Comparison of ENCODE assay signal across 19 cellular contexts in genomic region chr17:32514587-32514986, GRCh38.
"Had no signal": no experiment of that assay in that cellular context is flagged by ENCODE, and none has a peak within 500 bp of the region (broad histone marks: within the 10 kb centered on the region; RNA-seq: fewer than 3 reads in every experiment).

No MANE protein-coding gene starts in this region.

- H3K4me3 Mint-ChIP-seq: activated naive CD8-positive, alpha-beta T cell treated with anti-CD3 and anti-CD28 coated beads, Interleukin-2, amount 50 U/mL, for 24 hours; activated T-helper 1 cell treated with anti-CD3 and anti-CD28 coated beads, Interleukin-12 subunit alpha, Interleukin-12 subunit beta, Interleukin-2, Interleukin-4 antibody, amounts not matched to agents 30 ng/mL and 10 ng/mL and 1 ng/mL, durations not matched to agents 14 hours and 24 hours and 36 hours; central memory CD8-positive, alpha-beta T cell; mesothelial cell of epicardium; neural crest cell; T-helper 1 cell treated with Interleukin-12 subunit alpha and Interleukin-12 subunit beta and Interleukin-4 antibody, amounts not matched to agents 30 μg/mL and 1 μg/mL, for 36 hours had no signal

- H3K36me3 Mint-ChIP-seq: mesothelial cell of epicardium had no signal

- H3K27ac ChIP-seq: coronary artery, left lung, thoracic aorta, upper lobe of left lung had no signal

- ATAC-seq: activated CD4-positive, CD25-positive, alpha-beta regulatory T cell treated with anti-CD3 and anti-CD28 coated beads, Interleukin-2, amount 50 U/mL, for 24 hours; activated naive CD8-positive, alpha-beta T cell treated with anti-CD3 and anti-CD28 coated beads, Interleukin-2, amount 50 U/mL, for 24 hours; left lung had no signal

- DNase-seq: activated CD4-positive, alpha-beta T cell treated with anti-CD3 and anti-CD28 coated beads, Interleukin-2, amount 50 U/mL, for 1 hour; activated naive CD8-positive, alpha-beta T cell treated with anti-CD3 and anti-CD28 coated beads, Interleukin-2, amount 50 U/mL, for 24 hours; activated T-cell treated with anti-CD3 and anti-CD28 coated beads for 4 hours; aorta; erythroblast; hypothalamus; left lung; upper lobe of left lung had no signal

- H3K27me3 Mint-ChIP-seq: activated naive CD8-positive, alpha-beta T cell treated with anti-CD3 and anti-CD28 coated beads, Interleukin-2, amount 50 U/mL, for 24 hours; central memory CD8-positive, alpha-beta T cell; progenitor cell of endocrine pancreas had no signal

- H3K9me3 Mint-ChIP-seq: activated naive CD8-positive, alpha-beta T cell treated with anti-CD3 and anti-CD28 coated beads, Interleukin-2, amount 50 U/mL, for 24 hours; activated T-helper 1 cell treated with anti-CD3 and anti-CD28 coated beads, Interleukin-12 subunit alpha, Interleukin-12 subunit beta, Interleukin-2, Interleukin-4 antibody, amounts not matched to agents 30 ng/mL and 10 ng/mL and 1 ng/mL, durations not matched to agents 14 hours and 24 hours and 36 hours; central memory CD8-positive, alpha-beta T cell; mesothelial cell of epicardium; neural crest cell; T-helper 1 cell treated with Interleukin-12 subunit alpha and Interleukin-12 subunit beta and Interleukin-4 antibody, amounts not matched to agents 30 μg/mL and 1 μg/mL, for 36 hours had no signal

- FAIRE-seq: endometrium, frontal cortex had no signal

- H3K27ac Mint-ChIP-seq: activated T-helper 1 cell treated with anti-CD3 and anti-CD28 coated beads, Interleukin-12 subunit alpha, Interleukin-12 subunit beta, Interleukin-2, Interleukin-4 antibody, amounts not matched to agents 30 ng/mL and 10 ng/mL and 1 ng/mL, durations not matched to agents 14 hours and 24 hours and 36 hours; mesothelial cell of epicardium; progenitor cell of endocrine pancreas; T-helper 1 cell treated with Interleukin-12 subunit alpha and Interleukin-12 subunit beta and Interleukin-4 antibody, amounts not matched to agents 30 μg/mL and 1 μg/mL, for 36 hours had no signal
